ENCODE assay signal across 8 cellular contexts in the genomic region with DNA sequence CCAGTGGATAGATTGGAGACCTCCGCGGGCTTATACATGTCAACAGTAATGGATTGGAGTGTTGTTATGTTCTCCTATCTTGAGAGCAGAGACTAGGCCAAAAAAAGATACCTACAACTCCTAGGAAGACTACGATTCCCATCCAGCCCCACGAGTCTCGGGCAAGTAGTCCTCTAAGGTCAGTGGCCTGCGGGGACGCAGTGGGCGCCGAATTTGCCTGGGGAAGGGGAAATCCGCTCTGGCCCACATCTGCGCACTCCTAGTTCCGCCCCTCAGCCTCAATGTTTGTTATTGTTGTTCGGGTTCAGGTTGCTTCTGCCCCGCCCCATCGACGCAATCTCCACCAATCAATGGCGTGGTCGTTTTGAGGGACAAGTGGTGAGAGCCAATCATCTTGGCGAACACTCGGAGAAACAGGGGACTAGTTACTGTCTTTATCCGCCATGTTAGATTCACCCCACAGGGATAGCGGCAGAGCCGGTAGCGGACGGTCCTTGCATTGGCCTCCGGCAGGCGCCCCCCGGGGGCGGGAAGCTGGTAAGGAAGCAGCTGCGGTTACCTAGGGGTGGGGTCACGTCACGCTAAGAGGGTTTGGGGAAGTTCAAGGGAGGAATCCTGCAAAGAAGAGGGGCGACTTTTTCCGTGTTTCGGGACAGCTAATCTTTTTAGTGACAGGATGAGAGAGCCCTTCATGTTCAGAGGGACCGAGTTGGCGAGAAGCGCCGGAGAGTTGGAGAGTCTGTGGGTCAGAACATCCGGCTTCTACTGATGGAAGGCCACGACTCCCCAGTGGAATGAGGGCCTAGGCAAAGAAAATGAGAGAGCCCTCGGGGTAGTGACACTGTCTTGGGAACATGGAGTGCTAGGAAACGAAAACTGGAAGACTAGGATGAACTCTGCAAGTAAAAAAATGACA. TPM values are rescaled to one million over a fixed set of nuclear protein-coding genes. Genes with fewer than 3 reads are reported as not detected.
DNase-seq lines count a peak whose midpoint lies in the region; TF ChIP-seq lines count a peak whose summit lies in the region.

A gene with protein sequence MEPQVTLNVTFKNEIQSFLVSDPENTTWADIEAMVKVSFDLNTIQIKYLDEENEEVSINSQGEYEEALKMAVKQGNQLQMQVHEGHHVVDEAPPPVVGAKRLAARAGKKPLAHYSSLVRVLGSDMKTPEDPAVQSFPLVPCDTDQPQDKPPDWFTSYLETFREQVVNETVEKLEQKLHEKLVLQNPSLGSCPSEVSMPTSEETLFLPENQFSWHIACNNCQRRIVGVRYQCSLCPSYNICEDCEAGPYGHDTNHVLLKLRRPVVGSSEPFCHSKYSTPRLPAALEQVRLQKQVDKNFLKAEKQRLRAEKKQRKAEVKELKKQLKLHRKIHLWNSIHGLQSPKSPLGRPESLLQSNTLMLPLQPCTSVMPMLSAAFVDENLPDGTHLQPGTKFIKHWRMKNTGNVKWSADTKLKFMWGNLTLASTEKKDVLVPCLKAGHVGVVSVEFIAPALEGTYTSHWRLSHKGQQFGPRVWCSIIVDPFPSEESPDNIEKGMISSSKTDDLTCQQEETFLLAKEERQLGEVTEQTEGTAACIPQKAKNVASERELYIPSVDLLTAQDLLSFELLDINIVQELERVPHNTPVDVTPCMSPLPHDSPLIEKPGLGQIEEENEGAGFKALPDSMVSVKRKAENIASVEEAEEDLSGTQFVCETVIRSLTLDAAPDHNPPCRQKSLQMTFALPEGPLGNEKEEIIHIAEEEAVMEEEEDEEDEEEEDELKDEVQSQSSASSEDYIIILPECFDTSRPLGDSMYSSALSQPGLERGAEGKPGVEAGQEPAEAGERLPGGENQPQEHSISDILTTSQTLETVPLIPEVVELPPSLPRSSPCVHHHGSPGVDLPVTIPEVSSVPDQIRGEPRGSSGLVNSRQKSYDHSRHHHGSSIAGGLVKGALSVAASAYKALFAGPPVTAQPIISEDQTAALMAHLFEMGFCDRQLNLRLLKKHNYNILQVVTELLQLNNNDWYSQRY (plus strand): TSS at position 449 of the 916 bp plus-strand sequence. CDS start 4,586 bp downstream, outside the sequence.

- H3K36me3 Mint-ChIP-seq in HFFc6 (ENCODE audit: low read depth): peaks cover 35% of the 10 kb centered on the region

- H3K4me3 ChIP-seq in GM08714 (ENCODE audit: low read length): peak within 1 kb of the TSS; percentile 86

- H3K9me3 Mint-ChIP-seq in HFFc6: peaks cover 17% of the 10 kb centered on the region

- H3K27ac Mint-ChIP-seq in HFFc6: no peak within 1 kb of the TSS

- H3K4me1 Mint-ChIP-seq in HFFc6 (ENCODE audit: low read depth): peaks cover 37% of the 10 kb centered on the region

- peak; percentile 56 for TF ChIP-seq CTCF in HFFc6 (IDR thresholded peaks at IDR 0.05)

- in situ Hi-C loops in SK-MEL-5 (cut with HindIII; ENCODE audit: low pct_unique_long_range_greater_than_20kb, low sequenced_read_pairs): no loop called here

- DNase-seq in HFFc6: peak; percentile 96
- DNase-seq in NAMALWA (ENCODE audit: low spot score): peak; percentile 100
- DNase-seq in SK-MEL-5 (ENCODE audit: low read depth, low spot score): peak; percentile 99
- DNase-seq in activated naive CD4-positive, alpha-beta T cell treated with Interleukin-2 at 50 U/mL for 16 hours: peak; percentile 96
- peak; percentile 99 for DNase-seq in germinal center (ENCODE audit: low spot score)
- DNase-seq in non-pigmented ciliary epithelial cell (ENCODE audit: low read depth): peak; percentile 93
- DNase-seq in superior temporal gyrus (ENCODE audit: extremely low spot score): peak; percentile 100

- no peak within 1 kb of the TSS for H3K4me3 Mint-ChIP-seq in HFFc6

- H3K27me3 Mint-ChIP-seq in HFFc6 (ENCODE audit: insufficient read depth): peaks cover 4% of the 10 kb centered on the region

RNA-seq across cellular contexts. Expression of the gene that starts here (rescaled TPM):
- total RNA-seq in HFFc6 (2021; fragmentation: NEBNext Ultra II Directional; extraction: Animal tissue kit (Norgen Biotek cat#: 25700)): 100 to 1,000 TPM; 104 to 123 (median 118) TPM
- total RNA-seq in SK-MEL-5 (2014; rRNA removed; shearing (Covaris generic)): 88.6 and 95.0 TPM in 2 replicates
- polyA plus RNA-seq in SK-MEL-5 (2015; cell fraction: cytosol; rRNA removed): 53.0 and 77.7 TPM in 2 replicates
- polyA plus RNA-seq in SK-MEL-5 (2015; cell fraction: nucleus; rRNA removed): 23.3 and 29.3 TPM in 2 replicates

Comparison
In these comparisons a context has a peak if more than half of its experiments do, and no peak if none do; other contexts are left out.
1. Peak in every context shown above with its lines: DNase-seq and H3K4me3 ChIP-seq.